ENCODE assay signal across 24 cellular contexts in the genomic region with DNA sequence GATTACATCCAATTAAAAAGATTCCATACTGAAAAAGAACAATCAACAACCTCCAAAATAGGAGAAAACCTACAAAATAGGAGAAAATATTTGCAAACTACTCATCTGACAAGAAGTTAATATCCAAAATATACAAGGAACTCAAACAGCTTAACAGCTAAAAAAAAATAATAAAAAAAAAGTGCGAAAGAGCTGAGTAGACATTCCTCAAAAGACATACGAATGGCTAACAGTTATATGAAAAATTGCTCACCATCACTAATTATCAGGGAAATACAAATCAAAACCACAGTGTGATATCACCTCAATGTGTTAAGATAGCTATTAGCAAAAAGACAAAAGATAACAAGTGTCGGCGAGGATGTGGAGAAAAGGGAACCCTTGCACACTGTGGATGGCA.
DNase-seq lines count a peak whose midpoint lies in the region; ATAC-seq, FAIRE-seq and TF ChIP-seq lines count a peak whose summit lies in the region.
"Had no signal": no experiment of that assay in that cellular context is flagged by ENCODE, and none has a peak within 500 bp of the region (broad histone marks: within the 10 kb centered on the region; RNA-seq: fewer than 3 reads in every experiment).

No MANE protein-coding gene starts in this region.

- no peak overlapping the region for H3K4ac ChIP-seq in IMR-90 (ENCODE audit: low read depth, low read length)

- no peak overlapping the region for H4K5ac ChIP-seq in IMR-90 (ENCODE audit: low read depth, low read length)

- no peak overlapping the region for H2BK120ac ChIP-seq in IMR-90 (ENCODE audit: low read depth, low read length)

- intact Hi-C loops in IMR-90 (cut with micrococcal nuclease) = no loop called here
- intact Hi-C loops in K562 (cut with micrococcal nuclease) = no loop called here

- H4K20me1 ChIP-seq in IMR-90 (ENCODE audit: insufficient read depth, low read length) (no peaks in the 10 kb centered on the region), K562 (replicated peaks; ENCODE audit: control insufficient read depth, insufficient read depth, low read length) (no peaks in the 10 kb centered on the region)
- H4K20me1 ChIP-seq: BLaER1 treated with 17β-estradiol and CSF1 and Interleukin-3, amounts not matched to agents 10 nM and 100 nM had no signal

- no peaks in the 10 kb centered on the region for H3K79me2 ChIP-seq in K562 (ENCODE audit: control insufficient read depth, insufficient read depth, low read length)

- H3K4me1 ChIP-seq in A549 = no peaks in the 10 kb centered on the region
- no peaks in the 10 kb centered on the region for H3K4me1 ChIP-seq in IMR-90 (ENCODE audit: control insufficient read depth, insufficient read depth, low read length)
- H3K4me1 ChIP-seq in K562 (replicated peaks in 1 of 2; ENCODE audit: control insufficient read depth in 2 of 2, insufficient read depth in 2 of 2, low read length in 2 of 2) = no peaks in the 10 kb centered on the region
- H3K4me1 ChIP-seq: BLaER1 treated with 17β-estradiol and CSF1 and Interleukin-3, amounts not matched to agents 10 nM and 100 nM had no signal

- TF ChIP-seq RAD21 in A549 (conservative IDR thresholded peaks at IDR 0.05 in 1 of 2, IDR thresholded peaks at IDR 0.05 in 1 of 2) (no peak), IMR-90 (IDR thresholded peaks at IDR 0.05; ENCODE audit: low read length) (no peak), K562 (CRISPR knock-in tag; conservative IDR thresholded peaks at IDR 0.05 in 1 of 2, IDR thresholded peaks at IDR 0.05 in 1 of 2) (no peak)

- no peak overlapping the region for H3K23ac ChIP-seq in IMR-90 (ENCODE audit: low read depth, low read length)

- H3K9me3 ChIP-seq in A549 (no peaks in the 10 kb centered on the region), IMR-90 (ENCODE audit: control insufficient read depth, insufficient read depth, low read length) (peaks cover 8% of the 10 kb centered on the region), K562 (replicated peaks; ENCODE audit: control insufficient read depth, insufficient read depth, low read depth, low read length) (no peaks in the 10 kb centered on the region)

- H2AK9ac ChIP-seq in IMR-90 (replicated peaks; ENCODE audit: low read depth, low read length, poor library complexity) = no peak overlapping the region

- H3K9me1 ChIP-seq in IMR-90 (ENCODE audit: insufficient read depth, low read length) (peaks cover 4% of the 10 kb centered on the region; the same call in 1 of the 2 replicates), K562 (ENCODE audit: control insufficient read depth, insufficient read depth, low read length) (no peaks in the 10 kb centered on the region)

- H3K79me1 ChIP-seq in IMR-90 (ENCODE audit: low read depth in 1 of 2, low read length in 2 of 2) = no peaks in the 10 kb centered on the region

- dilution Hi-C loops in IMR-90 (cut with HindIII; ENCODE audit: low sequenced_read_pairs, unreplicated experiment) = no loop called here

- H2BK20ac ChIP-seq in IMR-90 (ENCODE audit: low read depth, low read length) = no peak overlapping the region

- TF ChIP-seq POLR2A in A549 (IDR thresholded peaks at IDR 0.05; ENCODE audit: low read length) (no peak), IMR-90 (IDR thresholded peaks at IDR 0.05; ENCODE audit: low read depth, low read length) (no peak), K562 (conservative IDR thresholded peaks at IDR 0.05) (no peak)

- no peak overlapping the region for H2BK15ac ChIP-seq in IMR-90 (ENCODE audit: low read depth, low read length)

- H2AK5ac ChIP-seq in IMR-90 (ENCODE audit: low read depth, low read length) = no peak overlapping the region

- H3K14ac ChIP-seq in IMR-90 (replicated peaks; ENCODE audit: low read depth, low read length) = no peak overlapping the region

- no peak overlapping the region for H4K91ac ChIP-seq in IMR-90 (ENCODE audit: insufficient read depth, low read depth, low read length)

- BruUV-seq in IMR-90 (replicated peaks; lab: Mats Ljungman, UMichigan) = no TSS peak
- no TSS peak for BruUV-seq in K562 (replicated peaks; lab: Mats Ljungman, UMichigan)

- no peaks in the 10 kb centered on the region for H3K36me3 ChIP-seq in IMR-90 (ENCODE audit: control insufficient read depth, insufficient read depth, low read length)
- H3K36me3 ChIP-seq in K562 (ENCODE audit: control insufficient read depth, insufficient read depth, low read length) = no peaks in the 10 kb centered on the region
- H3K36me3 ChIP-seq: BLaER1 treated with 17β-estradiol and CSF1 and Interleukin-3, amounts not matched to agents 10 nM and 100 nM had no signal

- H2AFZ ChIP-seq in IMR-90 (replicated peaks; ENCODE audit: low read length, poor library complexity) (no peak overlapping the region), K562 (ENCODE audit: low read depth, low read length) (no peak overlapping the region)

- POLR2A ChIA-PET in A549 (lab: Yijun Ruan, JAX) (no interaction called here), IMR-90 (lab: Charles Lee; ENCODE audit: unreplicated experiment) (no interaction called here), K562 (lab: Yijun Ruan, JAX) (no interaction called here)

- DNase-seq in A549 (ENCODE audit: low read depth in 1 of 2, low spot score in 1 of 2) (no peak), IMR-90 (no peak), K562 (ENCODE audit: extremely low read depth in 1 of 4, low spot score in 3 of 4) (no peak), CD1c-positive myeloid dendritic cell (ENCODE audit: extremely low spot score) (no peak), iPS-NIHi11 (ENCODE audit: low spot score) (no peak)
- DNase-seq: 8988T; AML-193; CD4-positive, alpha-beta memory T cell; CD4-positive, CD25-positive, alpha-beta regulatory T cell; CD8-positive, alpha-beta memory T cell; COR-L47; DMS 273 treated with DMSO at 0.1 percent for 48 hours; DMS153; DMS53; DMS79; DND-41; EL; GDM1 had no signal

- H3K27ac ChIP-seq in A549 (no peak overlapping the region), IMR-90 (ENCODE audit: insufficient read depth, low read length) (no peak overlapping the region), K562 (ENCODE audit: extremely low read depth, low read depth, low read length) (no peak overlapping the region)
- H3K27ac ChIP-seq: BLaER1 treated with 17β-estradiol and CSF1 and Interleukin-3, amounts not matched to agents 10 nM and 100 nM; C4-2B had no signal

- no peak for ATAC-seq in A549
- no peak for ATAC-seq in IMR-90 (ENCODE audit: low read depth)
- ATAC-seq in K562 = no peak
- ATAC-seq: GM12878 had no signal

- FAIRE-seq in A549 (lab: Jason Lieb, UNC) (no peak), K562 (lab: Jason Lieb, UNC) (no peak)
- FAIRE-seq: A204.1, GM12878, GM12892, GM18507 had no signal

- no peak overlapping the region for H2BK5ac ChIP-seq in IMR-90 (ENCODE audit: low read depth, low read length, poor library complexity, severe bottlenecking)

- TF ChIP-seq EP300 in A549 (IDR thresholded peaks at IDR 0.05) (no peak), K562 (IDR thresholded peaks at IDR 0.05; ENCODE audit: low read length) (no peak)

- CTCF ChIA-PET in A549 (lab: Yijun Ruan, JAX) (interaction anchor here (1.0 kb wide), 1 partner anchor 228 kb away, joined by 3 read pairs; no protein-coding TSS in a partner anchor), IMR-90 (lab: Yijun Ruan, JAX) (no interaction called here), K562 (lab: Yijun Ruan, JAX; ENCODE audit: low intra/inter-chr PET ratio) (no interaction called here)

- H3K4me3 ChIP-seq in A549 (no peak overlapping the region), IMR-90 (ENCODE audit: insufficient read depth, low read depth, low read length) (no peak overlapping the region), K562 (no peak overlapping the region)
- H3K4me3 ChIP-seq: BLaER1 treated with 17β-estradiol and CSF1 and Interleukin-3, amounts not matched to agents 10 nM and 100 nM; GM12878 had no signal

- H4K8ac ChIP-seq in IMR-90 (ENCODE audit: low read depth in 2 of 2, low read length in 2 of 2) = no peak overlapping the region

- H3K9ac ChIP-seq in IMR-90 (ENCODE audit: low read depth, low read length) (no peak overlapping the region), K562 (ENCODE audit: insufficient read depth in 1 of 2, low read depth in 2 of 2, low read length in 2 of 2) (no peak overlapping the region)
- H3K9ac ChIP-seq: BLaER1 treated with 17β-estradiol and CSF1 and Interleukin-3, amounts not matched to agents 10 nM and 100 nM had no signal

- in situ Hi-C loops in IMR-90 (cut with MboI; ENCODE audit: low sequenced_read_pairs) = no loop called here
- in situ Hi-C loops in K562 (cut with MboI) = no loop called here

- TF ChIP-seq CTCF in A549 (IDR thresholded peaks at IDR 0.05) (no peak), IMR-90 (conservative IDR thresholded peaks at IDR 0.05; ENCODE audit: low read depth, low read length) (no peak), K562 (IDR thresholded peaks at IDR 0.05 in 2 of 3, conservative IDR thresholded peaks at IDR 0.05 in 1 of 3; ENCODE audit: insufficient read depth in 2 of 3, low read depth in 1 of 3, low read length in 3 of 3) (no peak)

- no peak overlapping the region for H3K18ac ChIP-seq in IMR-90 (ENCODE audit: low read depth, low read length)

- H3K27me3 ChIP-seq in IMR-90 (ENCODE audit: control insufficient read depth, insufficient read depth, low read length) (no peaks in the 10 kb centered on the region), K562 (ENCODE audit: control insufficient read depth in 2 of 2, insufficient read depth in 2 of 2, low read length in 2 of 2) (no peaks in the 10 kb centered on the region)
- H3K27me3 ChIP-seq: BLaER1 treated with 17β-estradiol and CSF1 and Interleukin-3, amounts not matched to agents 10 nM and 100 nM had no signal

- no peak overlapping the region for H3K4me2 ChIP-seq in A549
- H3K4me2 ChIP-seq in IMR-90 (ENCODE audit: low read depth, low read length) = no peak overlapping the region
- no peak overlapping the region for H3K4me2 ChIP-seq in K562 (ENCODE audit: insufficient read depth, low read length)
- H3K4me2 ChIP-seq: BLaER1 treated with 17β-estradiol and CSF1 and Interleukin-3, amounts not matched to agents 10 nM and 100 nM had no signal

- H3K56ac ChIP-seq in IMR-90 (ENCODE audit: extremely low read depth, insufficient read depth, low read length) = no peak overlapping the region

- WGBS in A549 (ENCODE audit: missing lambda C conversion rate) = 50% methylated on average over 4 of the region's 4 CpGs
- WGBS in IMR-90 (ENCODE audit: extremely low coverage in 2 of 2, insufficient read length in 1 of 2), 2 experiments = no CpG with 5 or more reads among the region's 4 CpGs
- 2% methylated on average over 4 of the region's 4 CpGs for WGBS in K562 (ENCODE audit: insufficient coverage, low coverage, missing lambda C conversion rate)

TF ChIP-seq in A549, 52 proteins besides CTCF, POLR2A, EP300 and RAD21:
- no peak for TF ChIP-seq RCOR1 (IDR thresholded peaks at IDR 0.05; ENCODE audit: low read depth, low read length)
- peak; percentile 26 for TF ChIP-seq MAFK (IDR thresholded peaks at IDR 0.05; ENCODE audit: partially characterized antibody)
TF ChIP-seq in A549: peak in this region for 1.

TF ChIP-seq in K562, 482 proteins besides CTCF, POLR2A, EP300 and RAD21:
- no peak for TF ChIP-seq RBM17 (IDR thresholded peaks at IDR 0.05; ENCODE audit: borderline replicate concordance, low read depth, low read length)
- TF ChIP-seq ZNF316 (IDR thresholded peaks at IDR 0.05) = peak; percentile 73
- no peak for TF ChIP-seq RFX7 (CRISPR knock-in tag; IDR thresholded peaks at IDR 0.05)
- peak; percentile 46; the same call in 1 of the 2 replicates for TF ChIP-seq C11orf30 (IDR thresholded peaks at IDR 0.05; ENCODE audit: low read depth)

Comparison
In these comparisons a context has a peak if more than half of its experiments do, and no peak if none do; other contexts are left out.
1. Of the 35 proteins assayed by ChIP-seq in both K562 and A549: peak only in K562: none; only in A549: MAFK; in both: none; in neither: 34.